ENCODE assay signal across 22 cellular contexts in genomic region chr7:122302826-122303521, GRCh38. TPM values are rescaled to one million over a fixed set of nuclear protein-coding genes. Genes with fewer than 3 reads are reported as not detected.
DNase-seq lines count a peak whose midpoint lies in the region; ATAC-seq and TF ChIP-seq lines count a peak whose summit lies in the region.
"Had no signal": no experiment of that assay in that cellular context is flagged by ENCODE, and none has a peak within 500 bp of the region (broad histone marks: within the 10 kb centered on the region; RNA-seq: fewer than 3 reads in every experiment).

No MANE protein-coding gene starts in this region.

- H3K4me3 ChIP-seq in HUES48 (ENCODE audit: low read depth, low read length): peak overlapping the region; percentile 83
- H3K4me3 ChIP-seq in neural cell (ENCODE audit: low read length): peak overlapping the region; percentile 1
- H3K4me3 ChIP-seq: upper lobe of right lung had no signal

- no peaks in the 10 kb centered on the region for H3F3A ChIP-seq in neural cell (ENCODE audit: insufficient read depth, low read length, poor library complexity, severe bottlenecking)

- no peak overlapping the region for H3K27ac ChIP-seq in HUES48 (ENCODE audit: low read depth, low read length)
- no peak overlapping the region for H3K27ac ChIP-seq in neural cell (ENCODE audit: low read length)
- H3K27ac ChIP-seq: upper lobe of right lung had no signal

- H3K9ac ChIP-seq in HUES48 (ENCODE audit: low read depth, low read length): no peak overlapping the region
- H3K9ac ChIP-seq in neural cell (ENCODE audit: low read length): no peak overlapping the region

- intact Hi-C loops in cardiac septum (cut with DNase I): no loop called here

- DNase-seq in NCI-H2029 treated with DMSO at 0.1 percent for 48 hours (lab: John Stamatoyannopoulos, UW): peak; percentile 40
- no peak for DNase-seq in NCI-H2029 (lab: John Stamatoyannopoulos, UW)
- peak; percentile 11 for DNase-seq in astrocyte of the hippocampus (ENCODE audit: low read depth, low spot score)
- no peak for DNase-seq in cardiac septum (ENCODE audit: low spot score)
- DNase-seq in hepatic stellate cell (ENCODE audit: low spot score): no peak
- DNase-seq: 8988T; activated gamma-delta T cell; AML-193; CD4-positive, alpha-beta memory T cell; NCI-H446 treated with DMSO at 0.1 percent for 48 hours; small intestine; stimulated activated CD4-positive, alpha-beta T cell treated with anti-CD3 and anti-CD28 coated beads, Interleukin-1b, Interleukin-23, amount 100 ng/mL, for 48 hours; T-cell; upper lobe of right lung had no signal

- peaks cover 37% of the 10 kb centered on the region for H3K4me1 ChIP-seq in HUES48 (ENCODE audit: control insufficient read depth, insufficient read depth, low read length)

- no peak for TF ChIP-seq EP300 in neural cell (conservative IDR thresholded peaks at IDR 0.05; ENCODE audit: poor library complexity, severe bottlenecking)

- TF ChIP-seq RAD21 in neural cell (conservative IDR thresholded peaks at IDR 0.05): no peak

- H2AFZ ChIP-seq in neural cell (ENCODE audit: low read depth, low read length): no peak overlapping the region

- H3K4me2 ChIP-seq in neural cell (ENCODE audit: low read length): no peak overlapping the region

- peaks cover 96% of the 10 kb centered on the region for H3K79me2 ChIP-seq in neural cell (replicated peaks; ENCODE audit: insufficient read depth, low read length)

- ATAC-seq in activated CD4-positive, CD25-positive, alpha-beta regulatory T cell treated with anti-CD3 and anti-CD28 coated beads, Interleukin-2, amount 50 U/mL, for 24 hours: no peak
- ATAC-seq: Right ventricle myocardium inferior, T-cell had no signal

- no peak for TF ChIP-seq CTCF in neural cell (IDR thresholded peaks at IDR 0.05; ENCODE audit: poor library complexity, severe bottlenecking)

- no peaks in the 10 kb centered on the region for H3K36me3 ChIP-seq in HUES48 (ENCODE audit: control insufficient read depth, insufficient read depth, low read length)
- H3K36me3 ChIP-seq in neural cell (ENCODE audit: insufficient read depth, low read length): no peaks in the 10 kb centered on the region
- H3K36me3 ChIP-seq: upper lobe of right lung had no signal

- H3K27me3 ChIP-seq in HUES48 (ENCODE audit: control insufficient read depth, insufficient read depth, low read length) (peaks cover 100% of the 10 kb centered on the region), neural cell (ENCODE audit: insufficient read depth, low read depth, low read length) (peaks cover 91% of the 10 kb centered on the region)

- H3K9me3 ChIP-seq in HUES48 (ENCODE audit: control insufficient read depth, insufficient read depth, low read length) (no peaks in the 10 kb centered on the region), neural cell (ENCODE audit: low read length) (no peaks in the 10 kb centered on the region)
- H3K9me3 ChIP-seq: upper lobe of right lung had no signal

- no peaks in the 10 kb centered on the region for H4K20me1 ChIP-seq in neural cell (ENCODE audit: insufficient read depth)

- no peaks in the 10 kb centered on the region for H3K9me2 ChIP-seq in neural cell (ENCODE audit: insufficient read depth, low read length)

TF ChIP-seq in neural cell, 6 proteins besides CTCF, POLR2A, EP300 and RAD21:
- no peak for TF ChIP-seq SMC3 (conservative IDR thresholded peaks at IDR 0.05; ENCODE audit: poor library complexity)
- no peak for TF ChIP-seq MXI1 (conservative IDR thresholded peaks at IDR 0.05; ENCODE audit: poor library complexity, severe bottlenecking)
- TF ChIP-seq POLR2AphosphoS5 (IDR thresholded peaks at IDR 0.05): peak; percentile 54
- TF ChIP-seq TAF1 (IDR thresholded peaks at IDR 0.05; ENCODE audit: low read depth): no peak

RNA-seq across cellular contexts. Expression of gene FEZF1, which starts 1.6 kb away (rescaled TPM):
- 0.78 and 1.1 TPM in 2 replicates for polyA plus RNA-seq in neural cell
- polyA minus RNA-seq in neural cell: 1.3 and 2.9 TPM in 2 replicates
- total RNA-seq in cardiac septum: 0.13 TPM
- total RNA-seq: CD4-positive, alpha-beta memory T cell; OCI-LY7; pulmonary artery endothelial cell; Right ventricle myocardium inferior; subcutaneous adipose tissue; T-cell; upper lobe of right lung had no signal
- polyA plus RNA-seq: adipose tissue; CD4-positive, alpha-beta memory T cell; small intestine had no signal

Comparison
In these comparisons a context has a peak if more than half of its experiments do, and no peak if none do; other contexts are left out.
1. DNase-seq: peak in NCI-H2029 treated with DMSO at 0.1 percent for 48 hours (single experiment) and astrocyte of the hippocampus (single experiment); none in NCI-H2029 (single experiment), cardiac septum (single experiment) and hepatic stellate cell (single experiment).